Comparison of ENCODE assay signal across 23 cellular contexts in the genomic region with DNA sequence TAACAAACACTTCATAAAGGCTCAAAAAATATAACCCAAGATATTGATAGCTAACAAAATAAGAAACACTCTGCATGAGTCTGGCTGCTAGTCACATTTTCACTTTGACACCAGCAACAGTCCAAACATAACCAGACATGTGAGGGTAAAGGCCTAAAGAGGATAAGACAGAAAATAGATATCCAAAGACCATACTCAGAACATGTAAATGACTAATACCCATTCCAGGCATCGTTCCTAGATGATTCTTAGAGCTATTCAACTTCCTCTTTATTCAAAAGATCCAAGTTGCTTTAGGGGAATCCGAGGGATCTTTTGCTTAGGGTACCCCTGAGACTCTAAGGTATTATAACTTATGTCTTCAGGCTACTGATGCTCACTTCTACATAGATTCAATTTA. TPM values are rescaled to one million over a fixed set of nuclear protein-coding genes. Genes with fewer than 3 reads are reported as not detected.
DNase-seq lines count a peak whose midpoint lies in the region; ATAC-seq, FAIRE-seq and TF ChIP-seq lines count a peak whose summit lies in the region.
"Had no signal": no experiment of that assay in that cellular context is flagged by ENCODE, and none has a peak within 500 bp of the region (broad histone marks: within the 10 kb centered on the region; RNA-seq: fewer than 3 reads in every experiment).

No MANE protein-coding gene starts in this region.

- H4K20me1 ChIP-seq in IMR-90 (ENCODE audit: insufficient read depth, low read length): no peaks in the 10 kb centered on the region
- no peaks in the 10 kb centered on the region for H4K20me1 ChIP-seq in hepatocyte (ENCODE audit: insufficient read depth, poor library complexity, severe bottlenecking)

- no peak overlapping the region for H3K4me3 ChIP-seq in IMR-90 (ENCODE audit: insufficient read depth, low read depth, low read length)
- H3K4me3 ChIP-seq in bronchial epithelial cell (ENCODE audit: low read depth, low read length): no peak overlapping the region
- H3K4me3 ChIP-seq in hepatocyte: no peak overlapping the region
- H3K4me3 ChIP-seq: coronary artery, MG63 had no signal

- 0 out of 3 replicates have a peak overlapping the region, but pooled peaks have one; percentile 72 for H2BK15ac ChIP-seq in IMR-90 (ENCODE audit: low read depth, low read length)

- peak overlapping the region; percentile 73; the same call in 1 of the 2 replicates for H3K14ac ChIP-seq in IMR-90 (replicated peaks; ENCODE audit: low read depth, low read length)

- BruUV-seq in IMR-90 (replicated peaks; lab: Mats Ljungman, UMichigan): no TSS peak

- no peak overlapping the region for H4K91ac ChIP-seq in IMR-90 (ENCODE audit: insufficient read depth, low read depth, low read length)

- H3K27me3 ChIP-seq in IMR-90 (ENCODE audit: control insufficient read depth, insufficient read depth, low read length): no peaks in the 10 kb centered on the region
- H3K27me3 ChIP-seq in bronchial epithelial cell (ENCODE audit: control insufficient read depth, insufficient read depth, low read length): peaks cover 18% of the 10 kb centered on the region
- peaks cover 28% of the 10 kb centered on the region for H3K27me3 ChIP-seq in hepatocyte
- H3K27me3 ChIP-seq: MG63 had no signal

- peak overlapping the region; percentile 79; the same call in 1 of the 2 replicates for H3K4ac ChIP-seq in IMR-90 (ENCODE audit: low read depth, low read length)

- H3K4me2 ChIP-seq in IMR-90 (ENCODE audit: low read depth, low read length) (peak overlapping the region; percentile 62; the same call in 1 of the 2 replicates), hepatocyte (no peak overlapping the region)
- H3K4me2 ChIP-seq: SK-N-SH had no signal

- H2AFZ ChIP-seq in IMR-90 (replicated peaks; ENCODE audit: low read length, poor library complexity) (no peak overlapping the region), hepatocyte (no peak overlapping the region)

- H3K27ac ChIP-seq in IMR-90 (ENCODE audit: insufficient read depth, low read length) (no peak overlapping the region), hepatocyte (peak overlapping the region; percentile 17)
- H3K27ac ChIP-seq: coronary artery had no signal

- H2AK9ac ChIP-seq in IMR-90 (replicated peaks; ENCODE audit: low read depth, low read length, poor library complexity): no peak overlapping the region

- peak overlapping the region; percentile 67; the same call in 1 of the 2 replicates for H4K5ac ChIP-seq in IMR-90 (ENCODE audit: low read depth, low read length)

- no peak overlapping the region for H3K9ac ChIP-seq in IMR-90 (ENCODE audit: low read depth, low read length)
- H3K9ac ChIP-seq: SK-N-SH had no signal

- TF ChIP-seq CTCF in IMR-90 (conservative IDR thresholded peaks at IDR 0.05; ENCODE audit: low read depth, low read length) (no peak), bronchial epithelial cell (IDR thresholded peaks at IDR 0.05; ENCODE audit: insufficient read depth, low read length, severe bottlenecking) (no peak), hepatocyte (IDR thresholded peaks at IDR 0.05; ENCODE audit: poor library complexity) (no peak)

- H3K9me3 ChIP-seq in IMR-90 (ENCODE audit: control insufficient read depth, insufficient read depth, low read length): no peaks in the 10 kb centered on the region
- H3K9me3 ChIP-seq in hepatocyte (ENCODE audit: low read depth): no peaks in the 10 kb centered on the region
- H3K9me3 ChIP-seq: MG63, SK-N-SH had no signal

- ATAC-seq in IMR-90 (ENCODE audit: low read depth) (peak; percentile 65), GM19463 (IDR thresholded peaks at IDR 0.05; ENCODE audit: unreplicated experiment) (no peak), HG03108 (IDR thresholded peaks at IDR 0.05; ENCODE audit: unreplicated experiment) (no peak)
- ATAC-seq: activated CD8-positive, alpha-beta T cell treated with anti-CD3 and anti-CD28 coated beads for 36 hours; CD8-positive, alpha-beta T cell; HepG2; left colon had no signal

- peak overlapping the region; percentile 88 for H2BK5ac ChIP-seq in IMR-90 (ENCODE audit: low read depth, low read length, poor library complexity, severe bottlenecking)

- no peaks in the 10 kb centered on the region for H3K9me2 ChIP-seq in hepatocyte (replicated peaks; ENCODE audit: insufficient read depth)
- H3K9me2 ChIP-seq: SK-N-SH had no signal

- peak; percentile 60 for DNase-seq in AG08396 (ENCODE audit: low spot score)
- DNase-seq in IMR-90: peak; percentile 82
- DNase-seq in bronchial epithelial cell (ENCODE audit: low read depth): peak; percentile 66
- DNase-seq in hepatocyte (ENCODE audit: low spot score): no peak
- no peak for DNase-seq in T-helper 1 cell
- no peak for DNase-seq in NCI-H446 (lab: John Stamatoyannopoulos, UW)
- DNase-seq: activated CD8-positive, alpha-beta T cell treated with anti-CD3 and anti-CD28 coated beads for 36 hours; activated naive CD4-positive, alpha-beta T cell treated with anti-CD3 and anti-CD28 coated beads, Interleukin-2, amount 50 U/mL, for 16 hours; activated T-cell treated with anti-CD3 and anti-CD28 coated beads, Interleukin-2, amount 50 U/mL, for 48 hours; CD8-positive, alpha-beta T cell; DND-41; left colon; MG63; NCI-H146; SK-N-SH; stimulated activated CD4-positive, alpha-beta T cell treated with anti-CD3 and anti-CD28 coated beads, Interleukin-12 subunit alpha, Interleukin-12 subunit beta, amount 100 ng/mL, for 4 hours had no signal

- H3K79me1 ChIP-seq in IMR-90 (ENCODE audit: low read depth in 1 of 2, low read length in 2 of 2): peaks cover 0 to 4% of the 10 kb centered on the region in 2 experiments; a peak in 1 of 4 replicates

- TF ChIP-seq POLR2A in IMR-90 (IDR thresholded peaks at IDR 0.05; ENCODE audit: low read depth, low read length): 0 out of 2 replicates have a peak, but pooled peaks have one; percentile 46

- in situ Hi-C loops in IMR-90 (cut with MboI; ENCODE audit: low sequenced_read_pairs): loop anchor here (10.0 kb wide), 1 partner anchor 63 kb away; no protein-coding TSS in a partner anchor

- peak overlapping the region in 1 of 2 experiments; percentile 72; a peak in 1 of 4 replicates for H4K8ac ChIP-seq in IMR-90 (ENCODE audit: low read depth in 2 of 2, low read length in 2 of 2)

- H3K36me3 ChIP-seq in IMR-90 (ENCODE audit: control insufficient read depth, insufficient read depth, low read length): no peaks in the 10 kb centered on the region
- no peaks in the 10 kb centered on the region for H3K36me3 ChIP-seq in bronchial epithelial cell (ENCODE audit: control insufficient read depth, insufficient read depth, low read length)
- H3K36me3 ChIP-seq in hepatocyte (replicated peaks; ENCODE audit: insufficient read depth, low read depth): no peaks in the 10 kb centered on the region
- H3K36me3 ChIP-seq: MG63 had no signal

- TF ChIP-seq RAD21 in IMR-90 (IDR thresholded peaks at IDR 0.05; ENCODE audit: low read length): no peak

- peak overlapping the region; percentile 87; the same call in 1 of the 2 replicates for H3K18ac ChIP-seq in IMR-90 (ENCODE audit: low read depth, low read length)

- dilution Hi-C loops in IMR-90 (cut with HindIII; ENCODE audit: low sequenced_read_pairs, unreplicated experiment): no loop called here

- H3K23ac ChIP-seq in IMR-90 (ENCODE audit: low read depth, low read length): no peak overlapping the region; the same call in 1 of the 2 replicates

- POLR2A ChIA-PET in IMR-90 (lab: Charles Lee; ENCODE audit: unreplicated experiment): interaction anchor here (0.5 kb wide), 1 partner anchor 574 kb away, joined by 3 read pairs; no protein-coding TSS in a partner anchor

- H3K4me1 ChIP-seq in IMR-90 (ENCODE audit: control insufficient read depth, insufficient read depth, low read length): peaks cover 18% of the 10 kb centered on the region
- H3K4me1 ChIP-seq in hepatocyte (ENCODE audit: insufficient read depth): peaks cover 21% of the 10 kb centered on the region

- peak overlapping the region; percentile 94; the same call in 1 of the 2 replicates for H2BK20ac ChIP-seq in IMR-90 (ENCODE audit: low read depth, low read length)

- no CpG with 5 or more reads among the region's 2 CpGs for WGBS in IMR-90 (ENCODE audit: extremely low coverage in 2 of 2, insufficient read length in 1 of 2), 2 experiments
- 65% methylated on average over 2 of the region's 2 CpGs for WGBS in hepatocyte (ENCODE audit: low lambda C conversion rate, missing lambda C conversion rate)

- H3K79me2 ChIP-seq in hepatocyte: no peaks in the 10 kb centered on the region

- H2AK5ac ChIP-seq in IMR-90 (ENCODE audit: low read depth, low read length): no peak overlapping the region

- CTCF ChIA-PET in IMR-90 (lab: Yijun Ruan, JAX): no interaction called here

- no peak for FAIRE-seq in bronchial epithelial cell (lab: Jason Lieb, UNC)
- FAIRE-seq: H1, HepG2, RCC 7860, urothelium cell line had no signal

- peaks cover 6% of the 10 kb centered on the region; the same call in 1 of the 2 replicates for H3K9me1 ChIP-seq in IMR-90 (ENCODE audit: insufficient read depth, low read length)

- intact Hi-C loops in IMR-90 (cut with micrococcal nuclease): no loop called here

- H3K56ac ChIP-seq in IMR-90 (ENCODE audit: extremely low read depth, insufficient read depth, low read length): no peak overlapping the region; the same call in 1 of the 2 replicates

- H2BK120ac ChIP-seq in IMR-90 (ENCODE audit: low read depth, low read length): peak overlapping the region; percentile 88

TF ChIP-seq in IMR-90, 13 proteins besides CTCF, POLR2A, EP300 and RAD21:
- TF ChIP-seq BHLHE40 (IDR thresholded peaks at IDR 0.05; ENCODE audit: low read depth, low read length) (peak; percentile 65; the same call in 1 of the 2 replicates), MXI1 (IDR thresholded peaks at IDR 0.05; ENCODE audit: borderline replicate concordance, low read depth, low read length) (no peak), FOS (IDR thresholded peaks at IDR 0.05; ENCODE audit: low read depth, low read length) (peak; percentile 31; the same call in 1 of the 2 replicates), NFE2L2 (IDR thresholded peaks at IDR 0.05; ENCODE audit: low read depth, low read length) (no peak)

RNA-seq across cellular contexts. Expression of a gene that starts 5.1 kb away (rescaled TPM):
- total RNA-seq in IMR-90 (2012; rRNA removed) (1.4 and 2.5 TPM in 2 replicates), bronchial epithelial cell (under 0.01 TPM in 2 replicates), hepatocyte (2.7 and 3.3 TPM in 2 replicates)
- polyA plus RNA-seq in IMR-90 (2012; rRNA removed) (1.4 and 2.2 TPM in 2 replicates), hepatocyte (2.4 and 3.2 TPM in 2 replicates)
- polyA plus RNA-seq in IMR-90 (2012; cell fraction: cytosol; rRNA removed): 0.28 and 0.66 TPM in 2 replicates
- polyA plus RNA-seq in IMR-90 (2012; cell fraction: nucleus; rRNA removed; ENCODE audit: low replicate concordance): 2.2 and 6.9 TPM in 2 replicates
- total RNA-seq: activated CD8-positive, alpha-beta T cell treated with anti-CD3 and anti-CD28 coated beads for 36 hours; CD8-positive, alpha-beta T cell had no signal
- polyA plus RNA-seq: SK-N-SH had no signal

Comparison
In these comparisons a context has a peak if more than half of its experiments do, and no peak if none do; other contexts are left out.
1. DNase-seq: peak in AG08396 (single experiment), IMR-90 (single experiment) and bronchial epithelial cell (single experiment); none in hepatocyte (single experiment), T-helper 1 cell (0 of 5) and NCI-H446 (0 of 2).